In the genomic region with DNA sequence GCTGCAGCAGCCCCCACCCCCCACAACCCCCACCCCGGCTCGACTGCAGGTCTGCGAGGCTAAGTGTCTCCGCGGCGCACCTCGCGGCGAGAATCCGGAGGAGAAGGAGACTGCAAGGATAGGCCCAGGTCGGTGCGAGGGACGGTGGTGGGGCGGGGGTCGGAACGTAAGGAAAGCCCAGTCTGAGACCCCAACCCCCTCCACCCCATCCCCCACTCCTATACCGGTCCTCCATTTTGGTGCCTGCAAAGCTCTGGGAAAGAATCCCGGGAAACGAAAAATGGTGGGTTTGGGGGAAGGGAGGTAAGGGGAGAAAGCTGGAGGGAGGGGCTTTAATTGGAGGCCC, we compare ENCODE assay signal across 8 cellular contexts. TPM values are rescaled to one million over a fixed set of nuclear protein-coding genes. Genes with fewer than 3 reads are reported as not detected.
A peak's percentile ranks its signal among the peaks of the same experiment; 100 is the strongest.
DNase-seq lines count a peak whose midpoint lies in the region; ATAC-seq and TF ChIP-seq lines count a peak whose summit lies in the region.

No MANE protein-coding gene starts in this region.

- CTCF ChIA-PET in activated naive CD4-positive, alpha-beta T cell treated with anti-CD3 and anti-CD28 coated beads, Interleukin-2, amount 10 ng/mL, durations not matched to agents 7 days and 5 days (lab: Charles Lee): no interaction called here

- H3K4me1 Mint-ChIP-seq in activated naive CD4-positive, alpha-beta T cell treated with anti-CD3 and anti-CD28 coated beads, Interleukin-2, amount 10 ng/mL, durations not matched to agents 7 days and 5 days: peaks cover 11% of the 10 kb centered on the region

- H3K36me3 Mint-ChIP-seq in activated naive CD4-positive, alpha-beta T cell treated with anti-CD3 and anti-CD28 coated beads, Interleukin-2, amount 10 ng/mL, durations not matched to agents 7 days and 5 days: no peaks in the 10 kb centered on the region

- H3K27ac ChIP-seq in C4-2B (peak overlapping the region; percentile 93), left ventricle myocardium inferior (replicated peaks) (peak overlapping the region; percentile 79), sigmoid colon (peak overlapping the region; percentile 82 to 87 (median 84))

- no peak for TF ChIP-seq CTCF in C4-2B (conservative IDR thresholded peaks at IDR 0.05)
- TF ChIP-seq CTCF in left ventricle myocardium inferior (IDR thresholded peaks at IDR 0.05; ENCODE audit: borderline replicate concordance): no peak
- no peak for TF ChIP-seq CTCF in sigmoid colon (IDR thresholded peaks at IDR 0.05)

- no peak for TF ChIP-seq POLR2A in sigmoid colon (IDR thresholded peaks at IDR 0.05)

- in situ Hi-C loops in G401 (cut with HindIII; ENCODE audit: low sequenced_read_pairs): no loop called here

- H3K27me3 ChIP-seq in left ventricle myocardium inferior (ENCODE audit: low read depth): no peaks in the 10 kb centered on the region
- H3K27me3 ChIP-seq in sigmoid colon: peaks cover 0 to 3% (median 0%) of the 10 kb centered on the region in 3 donors

- H3K9me3 Mint-ChIP-seq in activated naive CD4-positive, alpha-beta T cell treated with anti-CD3 and anti-CD28 coated beads, Interleukin-2, amount 10 ng/mL, durations not matched to agents 7 days and 5 days: no peaks in the 10 kb centered on the region

- H3K4me1 ChIP-seq in left ventricle myocardium inferior (no peaks in the 10 kb centered on the region), sigmoid colon (no peaks in the 10 kb centered on the region)

- H3K27me3 Mint-ChIP-seq in activated naive CD4-positive, alpha-beta T cell treated with anti-CD3 and anti-CD28 coated beads, Interleukin-2, amount 10 ng/mL, durations not matched to agents 7 days and 5 days: no peaks in the 10 kb centered on the region

- WGBS in sigmoid colon, 2 donors: 1% methylated on average over 16 to 18 of the region's 19 CpGs

- TF ChIP-seq RAD21 in Ishikawa (IDR thresholded peaks at IDR 0.05; ENCODE audit: low read depth): no peak

- intact Hi-C loops in left ventricle myocardium inferior (cut with micrococcal nuclease): no loop called here
- intact Hi-C loops in sigmoid colon (cut with DNase I): no loop called here

- TF ChIP-seq EP300 in Ishikawa (IDR thresholded peaks at IDR 0.05; ENCODE audit: borderline replicate concordance): no peak
- TF ChIP-seq EP300 in sigmoid colon (IDR thresholded peaks at IDR 0.05): no peak

- H3K4me3 ChIP-seq in left ventricle myocardium inferior: peak overlapping the region; percentile 77
- H3K4me3 ChIP-seq in sigmoid colon: peak overlapping the region; percentile 70 to 76 (median 72)

- no peaks in the 10 kb centered on the region for H3K36me3 ChIP-seq in left ventricle myocardium inferior
- no peaks in the 10 kb centered on the region for H3K36me3 ChIP-seq in sigmoid colon

- H3K4me3 Mint-ChIP-seq in activated naive CD4-positive, alpha-beta T cell treated with anti-CD3 and anti-CD28 coated beads, Interleukin-2, amount 10 ng/mL, durations not matched to agents 7 days and 5 days: peak overlapping the region; percentile 77

- no peak overlapping the region for H3K27ac Mint-ChIP-seq in activated naive CD4-positive, alpha-beta T cell treated with anti-CD3 and anti-CD28 coated beads, Interleukin-2, amount 10 ng/mL, durations not matched to agents 7 days and 5 days

- ATAC-seq in HG03108 (IDR thresholded peaks at IDR 0.05; ENCODE audit: unreplicated experiment) (no peak), GM19452 (IDR thresholded peaks at IDR 0.05; ENCODE audit: unreplicated experiment) (no peak)

- DNase-seq in activated naive CD4-positive, alpha-beta T cell treated with anti-CD3 and anti-CD28 coated beads, Interleukin-2, amount 10 ng/mL, durations not matched to agents 7 days and 5 days: peak; percentile 23
- no peak for DNase-seq in left ventricle myocardium inferior
- no peak for DNase-seq in sigmoid colon
- DNase-seq in G401 (ENCODE audit: low spot score): no peak

- H3K9me3 ChIP-seq in left ventricle myocardium inferior (replicated peaks): no peaks in the 10 kb centered on the region
- H3K9me3 ChIP-seq in sigmoid colon: no peaks in the 10 kb centered on the region

TF ChIP-seq in Ishikawa, 13 proteins besides CTCF, POLR2A, EP300 and RAD21:
- TF ChIP-seq, protein P1, sequence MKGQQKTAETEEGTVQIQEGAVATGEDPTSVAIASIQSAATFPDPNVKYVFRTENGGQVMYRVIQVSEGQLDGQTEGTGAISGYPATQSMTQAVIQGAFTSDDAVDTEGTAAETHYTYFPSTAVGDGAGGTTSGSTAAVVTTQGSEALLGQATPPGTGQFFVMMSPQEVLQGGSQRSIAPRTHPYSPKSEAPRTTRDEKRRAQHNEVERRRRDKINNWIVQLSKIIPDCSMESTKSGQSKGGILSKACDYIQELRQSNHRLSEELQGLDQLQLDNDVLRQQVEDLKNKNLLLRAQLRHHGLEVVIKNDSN (IDR thresholded peaks at IDR 0.05): no peak
- TF ChIP-seq YY1 (IDR thresholded peaks at IDR 0.05; ENCODE audit: low read depth): peak; percentile 73
TF ChIP-seq in Ishikawa: peak in this region for 1.

RNA-seq across cellular contexts. Expression of a gene that starts 0.6 kb away (rescaled TPM):
- total RNA-seq in left ventricle myocardium inferior: 161 TPM
- total RNA-seq in sigmoid colon: 100 to 1,000 TPM; 125 to 150 (median 135) TPM
- 10 to 100 TPM; 39.1 to 77.5 (median 62.6) TPM for polyA plus RNA-seq in sigmoid colon
- 464 and 525 TPM in 2 replicates for total RNA-seq in G401 (2014; rRNA removed; shearing (Covaris generic))

RNA-seq across cellular contexts. Expression of a gene that starts 20.6 kb away (rescaled TPM):
- total RNA-seq in left ventricle myocardium inferior: 23.7 TPM
- total RNA-seq in sigmoid colon: 10 to 100 TPM; 58.9 to 81.1 (median 74.9) TPM
- polyA plus RNA-seq in sigmoid colon: 10 to 100 TPM; 52.4 to 93.7 (median 92.9) TPM
- total RNA-seq in G401 (2014; rRNA removed; shearing (Covaris generic)): 39.1 and 42.6 TPM in 2 replicates

RNA-seq across cellular contexts. Expression of a gene that starts 46.9 kb away (rescaled TPM):
- 2.6 TPM for total RNA-seq in left ventricle myocardium inferior
- 10 to 100 TPM; 19.7 to 35.2 (median 32.4) TPM for total RNA-seq in sigmoid colon
- polyA plus RNA-seq in sigmoid colon: 1 to 10 TPM; 1.8 to 7.2 (median 5.1) TPM
- total RNA-seq in G401 (2014; rRNA removed; shearing (Covaris generic)): 0.71 TPM in 1 of 2 replicates, not detected in the other
